In genomic region chr1:77977989-77978292, GRCh38 we compare ENCODE assay signal across 8 cellular contexts. TPM values are rescaled to one million over a fixed set of nuclear protein-coding genes. Genes with fewer than 3 reads are reported as not detected.
DNase-seq lines count a peak whose midpoint lies in the region; ATAC-seq and TF ChIP-seq lines count a peak whose summit lies in the region.

No MANE protein-coding gene starts in this region.

- peak overlapping the region; percentile 98 for H3K27ac ChIP-seq in VCaP
- H3K27ac ChIP-seq in thoracic aorta, result peak overlapping the region; percentile 97 to 98

- H3K27me3 ChIP-seq in thoracic aorta (replicated peaks; ENCODE audit: insufficient read depth), result no peaks in the 10 kb centered on the region

- H3K36me3 ChIP-seq in thoracic aorta, result no peaks in the 10 kb centered on the region

- H3K4me1 ChIP-seq in thoracic aorta (ENCODE audit: control insufficient read depth in 1 of 2, low read depth in 2 of 2), result peaks cover 35 to 58% of the 10 kb centered on the region in 2 donors

- H3K9me3 ChIP-seq in iPS-18c (ENCODE audit: control insufficient read depth, insufficient read depth, low read length) (no peaks in the 10 kb centered on the region), thoracic aorta (no peaks in the 10 kb centered on the region)

- peak; percentile 0 for ATAC-seq in GM21723 (IDR thresholded peaks at IDR 0.05; ENCODE audit: unreplicated experiment)
- ATAC-seq in thoracic aorta (ENCODE audit: insufficient number of reproducible peaks, low FRiP score, low read depth), result no peak
- ATAC-seq in GM19324 (IDR thresholded peaks at IDR 0.05; ENCODE audit: low FRiP score, unreplicated experiment), result no peak
- ATAC-seq in GM19351 (IDR thresholded peaks at IDR 0.05; ENCODE audit: unreplicated experiment), result no peak

- TF ChIP-seq CTCF in VCaP (conservative IDR thresholded peaks at IDR 0.05) (no peak), thoracic aorta (IDR thresholded peaks at IDR 0.05) (no peak)

- peak overlapping the region; percentile 98 for H3K4me3 ChIP-seq in iPS-18c (ENCODE audit: insufficient read depth, low read depth, low read length)
- H3K4me3 ChIP-seq in thoracic aorta, result peak overlapping the region; percentile 87

- DNase-seq in thoracic aorta (ENCODE audit: low spot score), result no peak
- DNase-seq in KG1 (lab: John Stamatoyannopoulos, UW), result no peak
- DNase-seq in GM19240 (ENCODE audit: insufficient read length, low spot score), result no peak

RNA-seq across cellular contexts. Expression of gene FUBP1, which starts 0.9 kb away (rescaled TPM):
- total RNA-seq in thoracic aorta, result 100 to 1,000 TPM in 1 of 2 donors, 10 to 100 TPM in 1; 73.8 to 118 TPM

RNA-seq across cellular contexts. Expression of gene DNAJB4, which starts 26.8 kb away (rescaled TPM):
- 10 to 100 TPM; 41.0 to 59.8 TPM for total RNA-seq in thoracic aorta
